Comparison of ENCODE assay signal across 8 cellular contexts in the genomic region with DNA sequence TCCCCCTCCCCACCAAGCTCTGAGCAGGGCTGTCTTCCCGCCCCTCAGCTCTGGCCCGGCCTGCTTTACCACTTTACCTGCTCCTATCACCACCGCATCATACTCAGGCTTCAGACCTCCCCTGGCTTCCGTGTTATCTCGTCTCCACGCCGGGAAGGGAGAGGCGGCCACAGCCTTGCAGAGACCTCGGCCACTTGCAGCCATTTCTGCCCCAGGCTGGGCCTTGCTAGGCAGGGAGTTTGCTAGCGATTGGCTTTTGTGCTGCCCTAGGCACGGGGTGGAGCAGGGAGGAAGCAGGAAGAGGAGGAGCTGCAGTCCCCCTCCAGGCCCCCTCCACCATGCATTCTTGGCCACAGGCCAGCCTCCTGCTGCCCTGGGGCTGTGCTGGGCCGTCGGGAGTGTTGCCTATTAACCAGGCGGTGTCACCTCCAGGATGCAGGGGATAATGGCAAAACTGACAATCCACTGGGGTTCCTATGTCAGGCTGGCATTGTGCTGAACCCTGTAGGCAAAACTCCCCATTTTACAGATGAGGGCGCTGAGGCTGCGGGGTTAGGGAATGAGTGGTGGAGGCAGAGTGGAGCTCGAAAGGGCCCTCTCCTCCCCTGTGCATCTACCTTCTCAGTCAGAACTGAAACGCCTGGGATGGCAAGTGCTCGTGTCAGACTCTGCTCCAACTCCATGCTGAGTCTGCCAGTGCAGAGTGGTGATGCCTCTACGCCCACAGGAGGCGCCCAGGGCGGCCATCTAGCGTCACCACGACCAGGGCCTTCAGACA. TPM values are rescaled to one million over a fixed set of nuclear protein-coding genes. Genes with fewer than 3 reads are reported as not detected.
DNase-seq lines count a peak whose midpoint lies in the region; ATAC-seq and TF ChIP-seq lines count a peak whose summit lies in the region.

PYROXD2 (minus strand) TSS at position 251 of the 778 bp plus-strand sequence; CDS start at position 204, 47 bp downstream.

- H3K36me3 Mint-ChIP-seq in activated T-helper 2 cell treated with anti-CD3 and anti-CD28 coated beads, Interferon-gamma antibody, Interleukin-2, Interleukin-4, amounts not matched to agents 10 μg/mL and 5 μg/mL and 100 μg/mL, durations not matched to agents 14 hours and 24 hours and 36 hours (ENCODE audit: low read depth): peaks cover 15% of the 10 kb centered on the region

- ATAC-seq in HG02981 (IDR thresholded peaks at IDR 0.05; ENCODE audit: unreplicated experiment): peak; percentile 76
- no peak for ATAC-seq in HG03439 (IDR thresholded peaks at IDR 0.05; ENCODE audit: unreplicated experiment)

- peak; percentile 31 for DNase-seq in DMS 273 treated with DMSO at 0.1 percent for 48 hours (lab: John Stamatoyannopoulos, UW)
- peak; percentile 91 for DNase-seq in NCI-H82 (lab: John Stamatoyannopoulos, UW)
- peak; percentile 39 for DNase-seq in activated T-helper 2 cell treated with anti-CD3 and anti-CD28 coated beads, Interferon-gamma antibody, Interleukin-2, Interleukin-4, amounts not matched to agents 10 μg/mL and 5 μg/mL and 100 μg/mL, durations not matched to agents 14 hours and 24 hours and 36 hours (ENCODE audit: low spot score)
- peak; percentile 86 for DNase-seq in fibroblast of mammary gland (ENCODE audit: low read depth)
- DNase-seq in superior temporal gyrus (ENCODE audit: extremely low spot score): peak; percentile 78

- H3K4me1 Mint-ChIP-seq in activated T-helper 2 cell treated with anti-CD3 and anti-CD28 coated beads, Interferon-gamma antibody, Interleukin-2, Interleukin-4, amounts not matched to agents 10 μg/mL and 5 μg/mL and 100 μg/mL, durations not matched to agents 14 hours and 24 hours and 36 hours (ENCODE audit: low read depth): peaks cover 10% of the 10 kb centered on the region

- TF ChIP-seq CTCF in fibroblast of mammary gland (conservative IDR thresholded peaks at IDR 0.05; ENCODE audit: control insufficient read depth, insufficient read depth, low read depth, low read length): no peak

- peak within 1 kb of the TSS; percentile 75 for H3K9ac ChIP-seq in mucosa of stomach (ENCODE audit: low read length)

- no peaks in the 10 kb centered on the region for H3K27me3 Mint-ChIP-seq in activated T-helper 2 cell treated with anti-CD3 and anti-CD28 coated beads, Interferon-gamma antibody, Interleukin-2, Interleukin-4, amounts not matched to agents 10 μg/mL and 5 μg/mL and 100 μg/mL, durations not matched to agents 14 hours and 24 hours and 36 hours (ENCODE audit: low read depth)

- peak within 1 kb of the TSS; percentile 82 for H3K4me3 Mint-ChIP-seq in activated T-helper 2 cell treated with anti-CD3 and anti-CD28 coated beads, Interferon-gamma antibody, Interleukin-2, Interleukin-4, amounts not matched to agents 10 μg/mL and 5 μg/mL and 100 μg/mL, durations not matched to agents 14 hours and 24 hours and 36 hours (ENCODE audit: low read depth)

- intact Hi-C loops in activated T-helper 2 cell treated with anti-CD3 and anti-CD28 coated beads, Interferon-gamma antibody, Interleukin-2, Interleukin-4, amounts not matched to agents 10 μg/mL and 5 μg/mL and 100 μg/mL, durations not matched to agents 14 hours and 24 hours and 36 hours (cut with micrococcal nuclease): no loop called here

- H3K4me1 ChIP-seq in mucosa of stomach (ENCODE audit: control insufficient read depth, insufficient read depth, low read length): peaks cover 11% of the 10 kb centered on the region

- no peaks in the 10 kb centered on the region for H3K9me3 ChIP-seq in mucosa of stomach (ENCODE audit: control insufficient read depth, low read length)

- no peaks in the 10 kb centered on the region for H3K9me3 Mint-ChIP-seq in activated T-helper 2 cell treated with anti-CD3 and anti-CD28 coated beads, Interferon-gamma antibody, Interleukin-2, Interleukin-4, amounts not matched to agents 10 μg/mL and 5 μg/mL and 100 μg/mL, durations not matched to agents 14 hours and 24 hours and 36 hours

- no peaks in the 10 kb centered on the region for H3K27me3 ChIP-seq in mucosa of stomach (ENCODE audit: control insufficient read depth, insufficient read depth, low read length)

- peak within 1 kb of the TSS; percentile 79 for H3K27ac Mint-ChIP-seq in activated T-helper 2 cell treated with anti-CD3 and anti-CD28 coated beads, Interferon-gamma antibody, Interleukin-2, Interleukin-4, amounts not matched to agents 10 μg/mL and 5 μg/mL and 100 μg/mL, durations not matched to agents 14 hours and 24 hours and 36 hours

- H3K4me3 ChIP-seq in fibroblast of mammary gland (ENCODE audit: control insufficient read depth, low read depth, low read length): peak within 1 kb of the TSS; percentile 62
- H3K4me3 ChIP-seq in mucosa of stomach (ENCODE audit: low read length): peak within 1 kb of the TSS; percentile 54

- H3K36me3 ChIP-seq in mucosa of stomach (ENCODE audit: control insufficient read depth, insufficient read depth, low read length): no peaks in the 10 kb centered on the region

RNA-seq across cellular contexts. Expression of gene PYROXD2, which starts in this region (rescaled TPM):
- 2.8 and 4.0 TPM in 2 replicates for total RNA-seq in activated T-helper 2 cell treated with anti-CD3 and anti-CD28 coated beads, Interferon-gamma antibody, Interleukin-2, Interleukin-4, amounts not matched to agents 10 μg/mL and 5 μg/mL and 100 μg/mL, durations not matched to agents 14 hours and 24 hours and 36 hours

Comparison
In these comparisons a context has a peak if more than half of its experiments do, and no peak if none do; other contexts are left out.
1. DNase-seq: peak in every context shown above with its lines; median percentile 91 in NCI-H82; 86 in fibroblast of mammary gland; 78 in superior temporal gyrus; 39 in activated T-helper 2 cell treated with anti-CD3 and anti-CD28 coated beads, Interferon-gamma antibody, Interleukin-2, Interleukin-4, amounts not matched to agents 10 μg/mL and 5 μg/mL and 100 μg/mL, durations not matched to agents 14 hours and 24 hours and 36 hours; 31 in DMS 273 treated with DMSO at 0.1 percent for 48 hours.